In the genomic region with DNA sequence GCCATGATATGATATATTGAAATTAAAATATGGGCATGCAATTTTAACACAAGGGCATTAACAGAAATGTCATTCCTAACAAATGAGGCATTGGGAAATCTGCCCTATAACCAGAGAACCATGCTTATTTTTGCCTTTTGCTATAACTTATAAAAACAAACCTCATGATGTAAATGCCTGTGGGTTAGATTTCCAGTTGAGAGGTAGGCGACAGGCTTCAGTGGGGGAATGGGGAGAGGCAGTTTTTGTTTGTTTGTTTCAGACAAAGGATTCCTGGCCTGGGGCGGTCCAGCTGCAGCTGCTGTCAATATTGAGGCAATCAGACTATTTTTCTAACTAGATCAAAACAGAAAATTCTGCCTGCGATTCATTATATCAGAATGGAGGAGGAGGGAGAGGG, we compare ENCODE assay signal across 17 cellular contexts.
DNase-seq lines count a peak whose midpoint lies in the region; ATAC-seq and TF ChIP-seq lines count a peak whose summit lies in the region.
"Had no signal": no experiment of that assay in that cellular context is flagged by ENCODE, and none has a peak within 500 bp of the region (broad histone marks: within the 10 kb centered on the region; RNA-seq: fewer than 3 reads in every experiment).

No MANE protein-coding gene starts in this region.

- no peak overlapping the region for H2AK5ac ChIP-seq in mesenchymal stem cell (ENCODE audit: low read length, severe bottlenecking)

- 61% methylated on average over 2 of the region's 3 CpGs for WGBS in mesenchymal stem cell

- peak overlapping the region in 1 of 2 experiments; percentile 8 for H3K18ac ChIP-seq in mesenchymal stem cell (ENCODE audit: low read depth in 1 of 2, low read length in 2 of 2)

- no peak overlapping the region for H3K23ac ChIP-seq in mesenchymal stem cell (ENCODE audit: low read length in 2 of 2)

- DNase-seq in astrocyte of the cerebellum (ENCODE audit: low read depth) = peak; percentile 37
- no peak for DNase-seq in mesenchymal stem cell
- no peak for DNase-seq in GM10248 (ENCODE audit: extremely low spot score)
- no peak for DNase-seq in glomerular visceral epithelial cell (ENCODE audit: extremely low spot score)
- DNase-seq: activated CD4-positive, alpha-beta T cell treated with anti-CD3 and anti-CD28 coated beads for 1 hour; CD4-positive, alpha-beta memory T cell; heart right ventricle; Kasumi-1; naive B cell; OCI-M1 had no signal

- POLR2A ChIA-PET in GM10248 (lab: Yijun Ruan, JAX) = no interaction called here

- no peak overlapping the region for H2BK12ac ChIP-seq in mesenchymal stem cell (ENCODE audit: low read length in 2 of 2)

- H2BK5ac ChIP-seq in mesenchymal stem cell (ENCODE audit: low read depth, low read length, poor library complexity, severe bottlenecking) = peak overlapping the region; percentile 63

- peak; percentile 8 for ATAC-seq in HG02943 (IDR thresholded peaks at IDR 0.05; ENCODE audit: low read depth, unreplicated experiment)
- ATAC-seq in GM18861 (IDR thresholded peaks at IDR 0.05; ENCODE audit: unreplicated experiment) = no peak
- ATAC-seq in GM21381 (IDR thresholded peaks at IDR 0.05; ENCODE audit: unreplicated experiment) = no peak
- ATAC-seq: HCT116, heart right ventricle, sciatic nerve had no signal

- H3K27ac ChIP-seq in C4-2B (peak overlapping the region; percentile 52; the same call in 1 of the 2 replicates), mesenchymal stem cell (ENCODE audit: low read length, poor library complexity, severe bottlenecking) (peak overlapping the region; percentile 73)
- H3K27ac ChIP-seq: heart right ventricle, HL-60 had no signal

- no peak overlapping the region for H2BK15ac ChIP-seq in mesenchymal stem cell (ENCODE audit: low read depth, poor library complexity, severe bottlenecking)

- no peaks in the 10 kb centered on the region for H3K79me1 ChIP-seq in mesenchymal stem cell (replicated peaks; ENCODE audit: low read length, poor library complexity, severe bottlenecking)

- H3K9ac ChIP-seq in mesenchymal stem cell (ENCODE audit: low read length) = no peak overlapping the region

- peak overlapping the region; percentile 50 for H3K4me2 ChIP-seq in mesenchymal stem cell (ENCODE audit: low read length, poor library complexity, severe bottlenecking)

- no peaks in the 10 kb centered on the region for H3K9me3 ChIP-seq in mesenchymal stem cell (ENCODE audit: control insufficient read depth, low read length)
- H3K9me3 ChIP-seq: heart right ventricle had no signal

- no peak overlapping the region for H3K4ac ChIP-seq in mesenchymal stem cell (ENCODE audit: low read depth in 1 of 2, low read length in 2 of 2)

- in situ Hi-C loops in astrocyte of the cerebellum (cut with HindIII; ENCODE audit: low sequenced_read_pairs) = no loop called here

- H3K4me3 ChIP-seq in astrocyte of the cerebellum (ENCODE audit: low read depth, low read length) (no peak overlapping the region), mesenchymal stem cell (ENCODE audit: insufficient read depth in 1 of 2, low read depth in 1 of 2, low read length in 2 of 2) (no peak overlapping the region)
- H3K4me3 ChIP-seq: heart right ventricle had no signal

- H4K91ac ChIP-seq in mesenchymal stem cell (ENCODE audit: low read length) = no peak overlapping the region

- H4K8ac ChIP-seq in mesenchymal stem cell (ENCODE audit: low read length) = no peak overlapping the region

- no peaks in the 10 kb centered on the region for H3K27me3 ChIP-seq in mesenchymal stem cell (ENCODE audit: control insufficient read depth in 1 of 2, insufficient read depth in 1 of 2, low read length in 2 of 2)
- H3K27me3 ChIP-seq: heart right ventricle had no signal

- no peaks in the 10 kb centered on the region for H3K36me3 ChIP-seq in mesenchymal stem cell (ENCODE audit: control insufficient read depth in 1 of 2, insufficient read depth in 2 of 2, low read depth in 1 of 2, low read length in 2 of 2)
- H3K36me3 ChIP-seq: heart right ventricle had no signal

- CTCF ChIA-PET in GM10248 (lab: Yijun Ruan, JAX) = no interaction called here

- no peak overlapping the region for H3K14ac ChIP-seq in mesenchymal stem cell (ENCODE audit: low read length in 2 of 2)

- H3K4me1 ChIP-seq in mesenchymal stem cell (ENCODE audit: control insufficient read depth, insufficient read depth, low read depth, low read length) = peaks cover 5% of the 10 kb centered on the region

- no peak for TF ChIP-seq CTCF in C4-2B (conservative IDR thresholded peaks at IDR 0.05)
- no peak for TF ChIP-seq CTCF in astrocyte of the cerebellum (IDR thresholded peaks at IDR 0.05; ENCODE audit: low read depth, low read length, missing control alignments)
- TF ChIP-seq CTCF in GM10248 (IDR thresholded peaks at IDR 0.05; ENCODE audit: control extremely low read depth, extremely low read depth, low read depth, missing control alignments) = no peak

- no peak overlapping the region for H2BK120ac ChIP-seq in mesenchymal stem cell (ENCODE audit: low read depth, low read length)

- no peak overlapping the region for H2AFZ ChIP-seq in mesenchymal stem cell (ENCODE audit: low read depth, low read length)
